20 cellular contexts compared by ENCODE assay signal in the genomic region with DNA sequence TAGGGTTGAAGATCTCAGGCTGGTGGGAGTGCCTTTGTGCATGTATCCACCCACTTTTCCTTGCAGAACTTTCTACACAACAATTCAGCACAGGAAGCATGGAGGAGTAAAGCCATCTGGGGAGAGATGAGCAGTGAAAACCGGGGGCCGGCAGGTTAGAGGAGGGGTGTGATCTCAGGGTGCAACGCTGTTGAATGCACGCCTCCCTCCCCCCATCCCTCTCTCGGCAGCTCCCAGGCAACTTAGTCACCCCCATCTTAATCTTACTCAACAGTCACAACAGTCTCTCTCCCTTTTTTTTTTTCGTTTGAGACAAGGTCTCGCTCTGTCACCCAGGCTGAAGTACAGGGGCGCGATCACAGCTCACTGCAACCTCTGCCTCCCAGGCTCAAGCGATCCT. TPM values are rescaled to one million over a fixed set of nuclear protein-coding genes. Genes with fewer than 3 reads are reported as not detected.
DNase-seq lines count a peak whose midpoint lies in the region; ATAC-seq, FAIRE-seq and TF ChIP-seq lines count a peak whose summit lies in the region.
"Had no signal": no experiment of that assay in that cellular context is flagged by ENCODE, and none has a peak within 500 bp of the region (broad histone marks: within the 10 kb centered on the region; RNA-seq: fewer than 3 reads in every experiment).

No MANE protein-coding gene starts in this region.

- no peak for FAIRE-seq in frontal cortex (lab: Jason Lieb, UNC)
- FAIRE-seq: GM12878 had no signal

- H2AFZ ChIP-seq in OCI-LY7 (ENCODE audit: low read length) = peak overlapping the region; percentile 79
- H2AFZ ChIP-seq: GM23338, PC-9 had no signal

- DNase-seq in AG20443 (ENCODE audit: low spot score) (peak; percentile 4), OCI-LY7 (ENCODE audit: low spot score) (no peak), head of caudate nucleus (peak in 41 of 42 donors; percentile 43 to 94 (median 77)), frontal cortex (ENCODE audit: low spot score in 2 of 2) (no peak), H4 (ENCODE audit: low spot score) (no peak)
- DNase-seq: Calu3; CD8-positive, alpha-beta T cell; DMS53; EL; Karpas-422; NCI-H1105; NCI-H1694; NCI-H2081 treated with DMSO at 0.1 percent for 48 hours; NCI-H524; PC-9 had no signal

- H3K4me1 ChIP-seq in BLaER1 = peaks cover 30% of the 10 kb centered on the region
- H3K4me1 ChIP-seq in OCI-LY7 (ENCODE audit: insufficient read depth, low read length, poor library complexity, severe bottlenecking) = peaks cover 50% of the 10 kb centered on the region

- CTCF ChIA-PET in OCI-LY7 (lab: Charles Lee; ENCODE audit: unreplicated experiment) = no interaction called here

- H3K79me2 ChIP-seq in OCI-LY7 (ENCODE audit: insufficient read depth, low read depth, low read length) = no peaks in the 10 kb centered on the region

- no peak overlapping the region for H3K9ac ChIP-seq in BLaER1

- H3K9me3 ChIP-seq in BLaER1 = no peaks in the 10 kb centered on the region
- H3K9me3 ChIP-seq in OCI-LY7 (ENCODE audit: low read length) = no peaks in the 10 kb centered on the region; the same call in 1 of the 2 replicates

- H3K4me2 ChIP-seq in BLaER1 = peak overlapping the region; percentile 48
- H3K4me2 ChIP-seq in OCI-LY7 (ENCODE audit: low read length) = peak overlapping the region; percentile 58
- H3K4me2 ChIP-seq: GM23338, PC-9 had no signal

- H3K36me3 ChIP-seq in BLaER1 (no peaks in the 10 kb centered on the region), OCI-LY7 (ENCODE audit: insufficient read depth, low read length) (no peaks in the 10 kb centered on the region)

- TF ChIP-seq CTCF in OCI-LY7 (conservative IDR thresholded peaks at IDR 0.05; ENCODE audit: low read length) = no peak

- H4K20me1 ChIP-seq in BLaER1 (no peaks in the 10 kb centered on the region), OCI-LY7 (ENCODE audit: insufficient read depth, low read length) (no peaks in the 10 kb centered on the region)

- no TSS peak for BruUV-seq in OCI-LY7 (replicated peaks; lab: Mats Ljungman, UMichigan)

- no peak for ATAC-seq in HG03139 (IDR thresholded peaks at IDR 0.05; ENCODE audit: unreplicated experiment)
- ATAC-seq: CD8-positive, alpha-beta T cell; GM12878; GM23338; HCT116 had no signal

- no peaks in the 10 kb centered on the region for H3K9me2 ChIP-seq in OCI-LY7 (ENCODE audit: insufficient read depth, low read length)

- H3K27ac ChIP-seq in BLaER1 (no peak overlapping the region), OCI-LY7 (ENCODE audit: low read depth, low read length, poor library complexity, severe bottlenecking) (peak overlapping the region; percentile 36)
- H3K27ac ChIP-seq: PC-9 had no signal

- no peaks in the 10 kb centered on the region for H3K27me3 ChIP-seq in BLaER1

- no peak overlapping the region for H3K4me3 ChIP-seq in BLaER1
- H3K4me3 ChIP-seq in OCI-LY7 (ENCODE audit: low read depth, low read length, poor library complexity, severe bottlenecking) = peak overlapping the region; percentile 24
- H3K4me3 ChIP-seq: GM12878, GM23338, PC-9 had no signal

- POLR2A ChIA-PET in OCI-LY7 (lab: Charles Lee) = interaction anchor here (1.7 to 2.0 kb wide), 2 partner anchors 14 to 18 kb away, joined by 7 to 11 read pairs; no protein-coding TSS in a partner anchor

- intact Hi-C loops in OCI-LY7 (cut with micrococcal nuclease; ENCODE audit: unreplicated experiment) (no loop called here), head of caudate nucleus (cut with DNase I) (no loop called here)

RNA-seq across cellular contexts. Expression of gene ABCG1, which starts 16.6 kb away (rescaled TPM):
- total RNA-seq in OCI-LY7 (2014; rRNA removed; shearing (Covaris generic)) = 13.2 and 16.7 TPM in 2 replicates
- total RNA-seq in OCI-LY7 (2022) = 17.3 and 18.8 TPM in 2 replicates
- total RNA-seq in frontal cortex = 13.0 TPM
- 7.8 and 9.0 TPM in 2 replicates for total RNA-seq in H4 (2014; rRNA removed; shearing (Covaris generic))

Comparison
In these comparisons a context has a peak if more than half of its experiments do, and no peak if none do; other contexts are left out.
1. DNase-seq: peak in AG20443 (single experiment) and head of caudate nucleus (41 of 42); none in OCI-LY7 (single experiment), frontal cortex (0 of 2) and H4 (single experiment).